ENCODE assay signal across 15 cellular contexts in genomic region chr7:47356261-47356660, GRCh38.
A peak's percentile ranks its signal among the peaks of the same experiment; 100 is the strongest.
DNase-seq lines count a peak whose midpoint lies in the region; ATAC-seq and TF ChIP-seq lines count a peak whose summit lies in the region.
"Had no signal": no experiment of that assay in that cellular context is flagged by ENCODE, and none has a peak within 500 bp of the region (broad histone marks: within the 10 kb centered on the region; RNA-seq: fewer than 3 reads in every experiment).

No MANE protein-coding gene starts in this region.

- H3K4me1 Mint-ChIP-seq in GM23338 (peaks cover 16% of the 10 kb centered on the region), HFFc6 (ENCODE audit: low read depth) (no peaks in the 10 kb centered on the region), chondrocyte (ENCODE audit: low read depth) (peaks cover 31% of the 10 kb centered on the region), endothelial cell (ENCODE audit: unreplicated experiment) (peaks cover 3% of the 10 kb centered on the region)
- H3K4me1 Mint-ChIP-seq: B cell had no signal

- H3K36me3 Mint-ChIP-seq in GM23338 (ENCODE audit: low read depth) (no peaks in the 10 kb centered on the region), HFFc6 (ENCODE audit: low read depth) (peaks cover 2% of the 10 kb centered on the region; the same call in 1 of the 2 replicates), chondrocyte (ENCODE audit: low read depth) (peaks cover 10% of the 10 kb centered on the region), endothelial cell (ENCODE audit: low read depth, unreplicated experiment) (peaks cover 4% of the 10 kb centered on the region)
- H3K36me3 Mint-ChIP-seq: CD8-positive, alpha-beta T cell had no signal

- peak; percentile 8 to 30; a peak in 3 of 4 replicates for TF ChIP-seq CTCF in GM23338 (conservative IDR thresholded peaks at IDR 0.05; ENCODE audit: low read depth in 2 of 2)
- 0 out of 2 replicates have a peak, but pooled peaks have one; percentile 13 for TF ChIP-seq CTCF in HFFc6 (IDR thresholded peaks at IDR 0.05)
- TF ChIP-seq CTCF in chondrocyte (IDR thresholded peaks at IDR 0.05), result no peak
- no peak for TF ChIP-seq CTCF in BE2C (IDR thresholded peaks at IDR 0.05; ENCODE audit: low read depth, low read length)
- TF ChIP-seq CTCF in endothelial cell (IDR thresholded peaks at IDR 0.05; ENCODE audit: unreplicated experiment), result no peak

- no peak overlapping the region for H3K4me2 ChIP-seq in GM23338

- H3K9me3 Mint-ChIP-seq in GM23338 (no peaks in the 10 kb centered on the region), HFFc6 (no peaks in the 10 kb centered on the region), chondrocyte (ENCODE audit: low read depth) (no peaks in the 10 kb centered on the region), endothelial cell (ENCODE audit: unreplicated experiment) (no peaks in the 10 kb centered on the region)
- H3K9me3 Mint-ChIP-seq: CD8-positive, alpha-beta T cell had no signal

- no peaks in the 10 kb centered on the region for H3K9me3 ChIP-seq in BE2C

- ATAC-seq in GM23338 (peak; percentile 64), GM18867 (IDR thresholded peaks at IDR 0.05; ENCODE audit: unreplicated experiment) (no peak)
- ATAC-seq: CD8-positive, alpha-beta T cell had no signal

- no peaks in the 10 kb centered on the region for H3F3A ChIP-seq in GM23338 (replicated peaks; ENCODE audit: low read depth)

- DNase-seq in GM23338 (ENCODE audit: low spot score) (peak; percentile 33), HFFc6 (no peak), chondrocyte (ENCODE audit: low spot score) (no peak), mesenteric fat pad (ENCODE audit: low spot score) (peak; percentile 8), BE2C (no peak), endothelial cell (ENCODE audit: low spot score) (no peak), hippocampal formation (lab: John Stamatoyannopoulos, UW) (no peak)
- DNase-seq: CD8-positive, alpha-beta T cell; COR-L47; DND-41; GDM1; IMR-90 had no signal

- H3K79me2 ChIP-seq in GM23338 (replicated peaks; ENCODE audit: insufficient read depth), result no peaks in the 10 kb centered on the region

- H3K27me3 Mint-ChIP-seq in GM23338 (ENCODE audit: insufficient read depth, low read depth, poor library complexity) (peaks cover 5% of the 10 kb centered on the region), HFFc6 (ENCODE audit: insufficient read depth) (no peaks in the 10 kb centered on the region; the same call in none of the 2 replicates), chondrocyte (ENCODE audit: low read depth) (no peaks in the 10 kb centered on the region), endothelial cell (ENCODE audit: unreplicated experiment) (peaks cover 3% of the 10 kb centered on the region)
- H3K27me3 Mint-ChIP-seq: B cell had no signal

- H2AFZ ChIP-seq in GM23338, result no peak overlapping the region

- no peak overlapping the region for H3K27ac ChIP-seq in GM23338 (ENCODE audit: low read depth)
- H3K27ac ChIP-seq: C4-2B had no signal

- H3K4me3 Mint-ChIP-seq in GM23338, result no peak overlapping the region
- no peak overlapping the region for H3K4me3 Mint-ChIP-seq in HFFc6
- no peak overlapping the region for H3K4me3 Mint-ChIP-seq in chondrocyte (ENCODE audit: unreplicated experiment)
- H3K4me3 Mint-ChIP-seq in endothelial cell (ENCODE audit: unreplicated experiment), result no peak overlapping the region
- H3K4me3 Mint-ChIP-seq: B cell; CD8-positive, alpha-beta T cell had no signal

- H3K36me3 ChIP-seq in GM23338 (ENCODE audit: insufficient read depth), result no peaks in the 10 kb centered on the region
- no peaks in the 10 kb centered on the region for H3K36me3 ChIP-seq in BE2C

- no peaks in the 10 kb centered on the region; the same call in 1 of the 2 replicates for H4K20me1 ChIP-seq in GM23338 (replicated peaks; ENCODE audit: insufficient read depth)

- no peaks in the 10 kb centered on the region for H3K9me2 ChIP-seq in GM23338 (ENCODE audit: insufficient read depth)

- H3K4me1 ChIP-seq in GM23338 (ENCODE audit: insufficient read depth) (no peaks in the 10 kb centered on the region), BE2C (no peaks in the 10 kb centered on the region)

- no peak overlapping the region; the same call in 1 of the 2 replicates for H3K27ac Mint-ChIP-seq in GM23338
- no peak overlapping the region for H3K27ac Mint-ChIP-seq in HFFc6
- peak overlapping the region; percentile 10 for H3K27ac Mint-ChIP-seq in chondrocyte (ENCODE audit: unreplicated experiment)
- no peak overlapping the region for H3K27ac Mint-ChIP-seq in endothelial cell (ENCODE audit: unreplicated experiment)
- H3K27ac Mint-ChIP-seq: B cell; CD8-positive, alpha-beta T cell had no signal

- H3K4me3 ChIP-seq in GM23338 (no peak overlapping the region), BE2C (ENCODE audit: low read depth, low read length) (no peak overlapping the region)

- H3K27me3 ChIP-seq in GM23338 (ENCODE audit: insufficient read depth) (no peaks in the 10 kb centered on the region), BE2C (no peaks in the 10 kb centered on the region)

TF ChIP-seq in GM23338, 12 proteins besides CTCF, POLR2A, EP300 and RAD21:
- no peak for TF ChIP-seq NANOG (IDR thresholded peaks at IDR 0.05; ENCODE audit: borderline replicate concordance)
- no peak for TF ChIP-seq EZH2 (IDR thresholded peaks at IDR 0.05; ENCODE audit: low read depth, unreplicated experiment)
- no peak for TF ChIP-seq JUNB (IDR thresholded peaks at IDR 0.05; ENCODE audit: unreplicated experiment)
- TF ChIP-seq, protein P1, sequence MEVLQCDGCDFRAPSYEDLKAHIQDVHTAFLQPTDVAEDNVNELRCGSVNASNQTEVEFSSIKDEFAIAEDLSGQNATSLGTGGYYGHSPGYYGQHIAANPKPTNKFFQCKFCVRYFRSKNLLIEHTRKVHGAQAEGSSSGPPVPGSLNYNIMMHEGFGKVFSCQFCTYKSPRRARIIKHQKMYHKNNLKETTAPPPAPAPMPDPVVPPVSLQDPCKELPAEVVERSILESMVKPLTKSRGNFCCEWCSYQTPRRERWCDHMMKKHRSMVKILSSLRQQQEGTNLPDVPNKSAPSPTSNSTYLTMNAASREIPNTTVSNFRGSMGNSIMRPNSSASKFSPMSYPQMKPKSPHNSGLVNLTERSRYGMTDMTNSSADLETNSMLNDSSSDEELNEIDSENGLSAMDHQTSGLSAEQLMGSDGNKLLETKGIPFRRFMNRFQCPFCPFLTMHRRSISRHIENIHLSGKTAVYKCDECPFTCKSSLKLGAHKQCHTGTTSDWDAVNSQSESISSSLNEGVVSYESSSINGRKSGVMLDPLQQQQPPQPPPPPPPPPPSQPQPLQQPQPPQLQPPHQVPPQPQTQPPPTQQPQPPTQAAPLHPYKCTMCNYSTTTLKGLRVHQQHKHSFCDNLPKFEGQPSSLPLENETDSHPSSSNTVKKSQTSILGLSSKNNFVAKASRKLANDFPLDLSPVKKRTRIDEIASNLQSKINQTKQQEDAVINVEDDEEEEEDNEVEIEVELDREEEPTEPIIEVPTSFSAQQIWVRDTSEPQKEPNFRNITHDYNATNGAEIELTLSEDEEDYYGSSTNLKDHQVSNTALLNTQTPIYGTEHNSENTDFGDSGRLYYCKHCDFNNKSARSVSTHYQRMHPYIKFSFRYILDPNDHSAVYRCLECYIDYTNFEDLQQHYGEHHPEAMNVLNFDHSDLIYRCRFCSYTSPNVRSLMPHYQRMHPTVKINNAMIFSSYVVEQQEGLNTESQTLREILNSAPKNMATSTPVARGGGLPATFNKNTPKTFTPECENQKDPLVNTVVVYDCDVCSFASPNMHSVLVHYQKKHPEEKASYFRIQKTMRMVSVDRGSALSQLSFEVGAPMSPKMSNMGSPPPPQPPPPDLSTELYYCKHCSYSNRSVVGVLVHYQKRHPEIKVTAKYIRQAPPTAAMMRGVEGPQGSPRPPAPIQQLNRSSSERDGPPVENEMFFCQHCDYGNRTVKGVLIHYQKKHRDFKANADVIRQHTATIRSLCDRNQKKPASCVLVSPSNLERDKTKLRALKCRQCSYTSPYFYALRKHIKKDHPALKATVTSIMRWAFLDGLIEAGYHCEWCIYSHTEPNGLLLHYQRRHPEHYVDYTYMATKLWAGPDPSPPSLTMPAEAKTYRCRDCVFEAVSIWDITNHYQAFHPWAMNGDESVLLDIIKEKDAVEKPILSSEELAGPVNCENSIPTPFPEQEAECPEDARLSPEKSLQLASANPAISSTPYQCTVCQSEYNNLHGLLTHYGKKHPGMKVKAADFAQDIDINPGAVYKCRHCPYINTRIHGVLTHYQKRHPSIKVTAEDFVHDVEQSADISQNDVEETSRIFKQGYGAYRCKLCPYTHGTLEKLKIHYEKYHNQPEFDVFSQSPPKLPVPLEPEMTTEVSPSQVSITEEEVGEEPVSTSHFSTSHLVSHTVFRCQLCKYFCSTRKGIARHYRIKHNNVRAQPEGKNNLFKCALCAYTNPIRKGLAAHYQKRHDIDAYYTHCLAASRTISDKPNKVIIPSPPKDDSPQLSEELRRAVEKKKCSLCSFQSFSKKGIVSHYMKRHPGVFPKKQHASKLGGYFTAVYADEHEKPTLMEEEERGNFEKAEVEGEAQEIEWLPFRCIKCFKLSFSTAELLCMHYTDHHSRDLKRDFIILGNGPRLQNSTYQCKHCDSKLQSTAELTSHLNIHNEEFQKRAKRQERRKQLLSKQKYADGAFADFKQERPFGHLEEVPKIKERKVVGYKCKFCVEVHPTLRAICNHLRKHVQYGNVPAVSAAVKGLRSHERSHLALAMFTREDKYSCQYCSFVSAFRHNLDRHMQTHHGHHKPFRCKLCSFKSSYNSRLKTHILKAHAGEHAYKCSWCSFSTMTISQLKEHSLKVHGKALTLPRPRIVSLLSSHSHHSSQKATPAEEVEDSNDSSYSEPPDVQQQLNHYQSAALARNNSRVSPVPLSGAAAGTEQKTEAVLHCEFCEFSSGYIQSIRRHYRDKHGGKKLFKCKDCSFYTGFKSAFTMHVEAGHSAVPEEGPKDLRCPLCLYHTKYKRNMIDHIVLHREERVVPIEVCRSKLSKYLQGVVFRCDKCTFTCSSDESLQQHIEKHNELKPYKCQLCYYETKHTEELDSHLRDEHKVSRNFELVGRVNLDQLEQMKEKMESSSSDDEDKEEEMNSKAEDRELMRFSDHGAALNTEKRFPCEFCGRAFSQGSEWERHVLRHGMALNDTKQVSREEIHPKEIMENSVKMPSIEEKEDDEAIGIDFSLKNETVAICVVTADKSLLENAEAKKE (CRISPR knock-in tag; IDR thresholded peaks at IDR 0.05), result no peak
TF ChIP-seq in GM23338: peak in this region for 0.

Comparison
In these comparisons a context has a peak if more than half of its experiments do, and no peak if none do; other contexts are left out.
1. DNase-seq: peak in GM23338 (single experiment) and mesenteric fat pad (single experiment); none in HFFc6 (single experiment), chondrocyte (single experiment), BE2C (single experiment), endothelial cell (single experiment) and hippocampal formation (0 of 2).
2. CTCF ChIP-seq: peak in GM23338 (2 of 2) and HFFc6 (single experiment); none in chondrocyte (single experiment), BE2C (single experiment) and endothelial cell (single experiment).